Comparison of ENCODE assay signal across 24 cellular contexts in the genomic region with DNA sequence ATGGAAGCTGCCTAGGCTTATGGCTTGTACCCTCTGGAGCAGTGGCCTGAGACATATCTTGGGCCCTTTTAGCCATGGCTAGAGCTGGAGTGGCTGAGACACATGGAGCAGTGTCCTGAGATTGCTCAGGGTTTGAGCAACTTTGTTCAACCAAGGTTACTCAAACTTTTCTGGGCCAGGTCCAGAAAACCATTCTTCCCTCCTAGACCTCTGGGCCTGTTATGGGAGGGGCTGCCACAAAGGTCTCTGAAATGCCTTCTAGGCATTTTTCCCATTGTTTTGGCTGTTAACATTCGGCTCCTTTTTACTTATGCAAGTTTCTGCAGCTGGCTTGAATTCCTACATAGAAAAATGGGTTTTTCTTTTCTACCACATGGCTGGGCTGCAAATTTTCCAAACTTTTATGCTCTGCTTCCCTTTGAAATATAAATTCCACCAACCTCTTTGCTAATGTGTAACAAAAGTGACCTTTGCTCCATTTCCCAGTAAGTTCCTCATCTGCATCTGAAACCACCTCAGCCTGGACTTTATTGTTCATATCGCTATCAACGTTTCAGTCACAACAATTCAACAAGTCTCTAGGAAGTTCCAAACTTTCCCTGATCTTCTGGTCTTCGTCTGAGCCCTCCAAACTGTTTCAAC.
A peak's percentile ranks its signal among the peaks of the same experiment; 100 is the strongest.
DNase-seq lines count a peak whose midpoint lies in the region; ATAC-seq and TF ChIP-seq lines count a peak whose summit lies in the region.
"Had no signal": no experiment of that assay in that cellular context is flagged by ENCODE, and none has a peak within 500 bp of the region (broad histone marks: within the 10 kb centered on the region; RNA-seq: fewer than 3 reads in every experiment).

No MANE protein-coding gene starts in this region.

- DNase-seq in AG10803 (ENCODE audit: low read depth) (peak; percentile 84), RWPE2 (ENCODE audit: low spot score) (no peak), fibroblast of peridontal ligament (ENCODE audit: extremely low read depth) (peak; percentile 53), mucosa of descending colon (no peak), left lung (no peak)
- no peak for DNase-seq in activated T-cell treated with anti-CD3 and anti-CD28 coated beads, Interleukin-2, amount 50 U/mL, for 48 hours
- DNase-seq: activated CD4-positive, alpha-beta T cell treated with anti-CD3 and anti-CD28 coated beads, Interleukin-2, amount 50 U/mL, for 48 hours; activated naive CD4-positive, alpha-beta T cell treated with anti-CD3 and anti-CD28 coated beads, Interleukin-2, amount 50 U/mL, for 16 hours; amygdala; CD8-positive, alpha-beta T cell; DMS153; islet precursor cell; KG1; NCI-H1436 treated with DMSO at 0.1 percent for 48 hours; NCI-H446; NCI-H82; SK-N-SH; stimulated activated naive CD8-positive, alpha-beta T cell treated with anti-CD3 and anti-CD28 coated beads, Interleukin-15, Interleukin-2, amounts not matched to agents 100 U/mL and 50 U/mL, for 24 hours; uterus had no signal

- ATAC-seq in RWPE2 (ENCODE audit: low read depth) (no peak), mucosa of descending colon (peak; percentile 78), GM18858 (IDR thresholded peaks at IDR 0.05; ENCODE audit: unreplicated experiment) (no peak), HG02763 (IDR thresholded peaks at IDR 0.05; ENCODE audit: unreplicated experiment) (no peak), left lung (no peak)
- ATAC-seq: activated CD4-positive, CD25-positive, alpha-beta regulatory T cell treated with anti-CD3 and anti-CD28 coated beads, Interleukin-2, amount 50 U/mL, for 24 hours; CD8-positive, alpha-beta T cell; stimulated activated naive CD8-positive, alpha-beta T cell treated with anti-CD3 and anti-CD28 coated beads, Interleukin-15, Interleukin-2, amounts not matched to agents 100 U/mL and 50 U/mL, for 24 hours had no signal

- intact Hi-C loops in mucosa of descending colon (cut with DNase I, micrococcal nuclease) (no loop called here), left lung (cut with DNase I) (no loop called here)

- H3K27ac ChIP-seq in RWPE2 (ENCODE audit: poor library complexity, severe bottlenecking) (peak overlapping the region; percentile 94), left lung (no peak overlapping the region)
- H3K27ac ChIP-seq: prostate gland, uterus had no signal

- peaks cover 6% of the 10 kb centered on the region for H3K9me3 ChIP-seq in RWPE2 (ENCODE audit: severe bottlenecking)
- H3K9me3 ChIP-seq in mucosa of descending colon = peaks cover 22% of the 10 kb centered on the region
- peaks cover 0 to 10% of the 10 kb centered on the region in 2 donors for H3K9me3 ChIP-seq in left lung
- H3K9me3 ChIP-seq: prostate gland, SK-N-SH, thoracic aorta, uterus had no signal

- H3K4me1 ChIP-seq in RWPE2 (ENCODE audit: insufficient read depth, poor library complexity, severe bottlenecking) (peaks cover 25% of the 10 kb centered on the region), mucosa of descending colon (ENCODE audit: low read depth) (no peaks in the 10 kb centered on the region), left lung (peaks cover 0 to 14% of the 10 kb centered on the region in 2 donors)
- H3K4me1 ChIP-seq: prostate gland had no signal

- H3K36me3 ChIP-seq in RWPE2 (ENCODE audit: low read depth) (no peaks in the 10 kb centered on the region), mucosa of descending colon (ENCODE audit: low read depth) (no peaks in the 10 kb centered on the region), left lung (no peaks in the 10 kb centered on the region)
- H3K36me3 ChIP-seq: prostate gland, thoracic aorta, uterus had no signal

- TF ChIP-seq CTCF in AG10803 (conservative IDR thresholded peaks at IDR 0.05; ENCODE audit: low read length) (no peak), RWPE2 (IDR thresholded peaks at IDR 0.05; ENCODE audit: poor library complexity, severe bottlenecking) (no peak), mucosa of descending colon (IDR thresholded peaks at IDR 0.05) (no peak), left lung (IDR thresholded peaks at IDR 0.05) (no peak)

- H3K27me3 ChIP-seq in RWPE2 (ENCODE audit: insufficient read depth, poor library complexity, severe bottlenecking) = no peaks in the 10 kb centered on the region
- no peaks in the 10 kb centered on the region for H3K27me3 ChIP-seq in left lung
- H3K27me3 ChIP-seq: uterus had no signal

- no peak overlapping the region for H3K4me3 ChIP-seq in AG10803 (ENCODE audit: low read length)
- no peak overlapping the region for H3K4me3 ChIP-seq in RWPE2 (ENCODE audit: severe bottlenecking)
- no peak overlapping the region for H3K4me3 ChIP-seq in mucosa of descending colon
- H3K4me3 ChIP-seq in left lung = no peak overlapping the region
- H3K4me3 ChIP-seq: prostate gland, thoracic aorta, uterus had no signal

Comparison
In these comparisons a context has a peak if more than half of its experiments do, and no peak if none do; other contexts are left out.
1. DNase-seq: peak in AG10803 (single experiment) and fibroblast of peridontal ligament (single experiment); none in RWPE2 (single experiment), mucosa of descending colon (0 of 3), activated T-cell treated with anti-CD3 and anti-CD28 coated beads, Interleukin-2, amount 50 U/mL, for 48 hours (0 of 2) and left lung (0 of 2).